ENCODE assay signal across 11 cellular contexts in genomic region chr19:3058821-3059314, GRCh38. TPM values are rescaled to one million over a fixed set of nuclear protein-coding genes. Genes with fewer than 3 reads are reported as not detected.
DNase-seq lines count a peak whose midpoint lies in the region; TF ChIP-seq lines count a peak whose summit lies in the region.
"Had no signal": no experiment of that assay in that cellular context is flagged by ENCODE, and none has a peak within 500 bp of the region (broad histone marks: within the 10 kb centered on the region; RNA-seq: fewer than 3 reads in every experiment).

No MANE protein-coding gene starts in this region.

- intact Hi-C loops in activated naive CD4-positive, alpha-beta T cell treated with anti-CD3 and anti-CD28 coated beads for 36 hours (cut with micrococcal nuclease): no loop called here

- H3K27me3 ChIP-seq in hepatocyte: no peaks in the 10 kb centered on the region
- H3K27me3 ChIP-seq in stomach smooth muscle (ENCODE audit: control insufficient read depth in 1 of 2, insufficient read depth in 2 of 2, low read length in 2 of 2): no peaks in the 10 kb centered on the region
- H3K27me3 ChIP-seq: SJSA1 had no signal

- TF ChIP-seq CTCF in VCaP (conservative IDR thresholded peaks at IDR 0.05) (no peak), hepatocyte (IDR thresholded peaks at IDR 0.05; ENCODE audit: poor library complexity) (no peak)

- no peaks in the 10 kb centered on the region for H3K9me3 Mint-ChIP-seq in activated naive CD4-positive, alpha-beta T cell treated with anti-CD3 and anti-CD28 coated beads, Interleukin-2, amount 50 U/mL, for 24 hours
- no peaks in the 10 kb centered on the region for H3K9me3 Mint-ChIP-seq in activated naive CD4-positive, alpha-beta T cell treated with anti-CD3 and anti-CD28 coated beads for 36 hours

- H3K9me3 ChIP-seq in hepatocyte (ENCODE audit: low read depth): no peaks in the 10 kb centered on the region
- H3K9me3 ChIP-seq in stomach smooth muscle (ENCODE audit: control insufficient read depth in 2 of 2, low read length in 2 of 2): no peaks in the 10 kb centered on the region
- H3K9me3 ChIP-seq: SJSA1 had no signal

- H3K4me2 ChIP-seq in hepatocyte: peak overlapping the region; percentile 29

- 90% methylated on average over 10 of the region's 10 CpGs for WGBS in hepatocyte (ENCODE audit: low lambda C conversion rate, missing lambda C conversion rate)

- H3K9ac ChIP-seq in stomach smooth muscle (ENCODE audit: low read length in 2 of 2): no peak overlapping the region

- H3K79me2 ChIP-seq in hepatocyte: peaks cover 48% of the 10 kb centered on the region

- H3K9me2 ChIP-seq in hepatocyte (replicated peaks; ENCODE audit: insufficient read depth): no peaks in the 10 kb centered on the region

- peak overlapping the region; percentile 62 for H3K27ac Mint-ChIP-seq in activated naive CD4-positive, alpha-beta T cell treated with anti-CD3 and anti-CD28 coated beads, Interleukin-2, amount 50 U/mL, for 24 hours
- no peak overlapping the region for H3K27ac Mint-ChIP-seq in activated naive CD4-positive, alpha-beta T cell treated with anti-CD3 and anti-CD28 coated beads for 36 hours

- peaks cover 32% of the 10 kb centered on the region for H4K20me1 ChIP-seq in hepatocyte (ENCODE audit: insufficient read depth, poor library complexity, severe bottlenecking)

- H3K27me3 Mint-ChIP-seq in activated naive CD4-positive, alpha-beta T cell treated with anti-CD3 and anti-CD28 coated beads, Interleukin-2, amount 50 U/mL, for 24 hours: no peaks in the 10 kb centered on the region
- H3K27me3 Mint-ChIP-seq in activated naive CD4-positive, alpha-beta T cell treated with anti-CD3 and anti-CD28 coated beads for 36 hours (ENCODE audit: low read depth): no peaks in the 10 kb centered on the region

- H3K4me3 ChIP-seq in hepatocyte: no peak overlapping the region
- H3K4me3 ChIP-seq in stomach smooth muscle (ENCODE audit: low read length in 2 of 2): no peak overlapping the region

- no peak for DNase-seq in activated naive CD4-positive, alpha-beta T cell treated with anti-CD3 and anti-CD28 coated beads for 36 hours
- DNase-seq in hepatocyte (ENCODE audit: low spot score): no peak
- DNase-seq in NCI-H774 (lab: John Stamatoyannopoulos, UW): no peak
- DNase-seq in NCI-H446 treated with DMSO at 0.1 percent for 48 hours (lab: John Stamatoyannopoulos, UW): no peak
- no peak for DNase-seq in iPS-NIHi11 (ENCODE audit: low spot score)
- DNase-seq: H7; stimulated activated CD4-positive, alpha-beta T cell treated with anti-CD3 and anti-CD28 coated beads, Interleukin-4, amount 100 ng/mL, for 4 hours had no signal

- H3K4me1 ChIP-seq in hepatocyte (ENCODE audit: insufficient read depth): peaks cover 55% of the 10 kb centered on the region
- H3K4me1 ChIP-seq in stomach smooth muscle (ENCODE audit: control insufficient read depth, insufficient read depth, low read length): peaks cover 50% of the 10 kb centered on the region

- H3K4me1 Mint-ChIP-seq in activated naive CD4-positive, alpha-beta T cell treated with anti-CD3 and anti-CD28 coated beads, Interleukin-2, amount 50 U/mL, for 24 hours: peaks cover 64% of the 10 kb centered on the region
- H3K4me1 Mint-ChIP-seq in activated naive CD4-positive, alpha-beta T cell treated with anti-CD3 and anti-CD28 coated beads for 36 hours (ENCODE audit: low read depth): peaks cover 55% of the 10 kb centered on the region

- H3K36me3 Mint-ChIP-seq in activated naive CD4-positive, alpha-beta T cell treated with anti-CD3 and anti-CD28 coated beads, Interleukin-2, amount 50 U/mL, for 24 hours: peaks cover 4% of the 10 kb centered on the region
- H3K36me3 Mint-ChIP-seq in activated naive CD4-positive, alpha-beta T cell treated with anti-CD3 and anti-CD28 coated beads for 36 hours (ENCODE audit: low read depth): peaks cover 35% of the 10 kb centered on the region

- H3K36me3 ChIP-seq in hepatocyte (replicated peaks; ENCODE audit: insufficient read depth, low read depth) (no peaks in the 10 kb centered on the region), stomach smooth muscle (ENCODE audit: control insufficient read depth in 2 of 2, insufficient read depth in 2 of 2, low read length in 2 of 2) (peaks cover 17 to 30% of the 10 kb centered on the region in 2 donors)

- no peak overlapping the region for H3K4me3 Mint-ChIP-seq in activated naive CD4-positive, alpha-beta T cell treated with anti-CD3 and anti-CD28 coated beads, Interleukin-2, amount 50 U/mL, for 24 hours
- H3K4me3 Mint-ChIP-seq in activated naive CD4-positive, alpha-beta T cell treated with anti-CD3 and anti-CD28 coated beads for 36 hours: no peak overlapping the region

- H2AFZ ChIP-seq in hepatocyte: no peak overlapping the region

- H3K27ac ChIP-seq in VCaP (peak overlapping the region; percentile 54; the same call in 1 of the 2 replicates), hepatocyte (peak overlapping the region; percentile 31), stomach smooth muscle (ENCODE audit: low read length) (peak overlapping the region; percentile 88)
- H3K27ac ChIP-seq: SJSA1 had no signal

- CTCF ChIA-PET in activated naive CD4-positive, alpha-beta T cell treated with anti-CD3 and anti-CD28 coated beads for 36 hours (lab: Charles Lee): no interaction called here

RNA-seq across cellular contexts. Expression of gene TLE5, which starts 3.4 kb away (rescaled TPM):
- 100 to 1,000 TPM; 326 to 354 TPM for total RNA-seq in activated naive CD4-positive, alpha-beta T cell treated with anti-CD3 and anti-CD28 coated beads for 36 hours
- 241 and 260 TPM in 2 replicates for total RNA-seq in hepatocyte
- 308 and 340 TPM in 2 replicates for polyA plus RNA-seq in hepatocyte

RNA-seq across cellular contexts. Expression of gene TLE2, which starts 29.8 kb away (rescaled TPM):
- 1 to 10 TPM; 6.5 to 7.2 TPM for total RNA-seq in activated naive CD4-positive, alpha-beta T cell treated with anti-CD3 and anti-CD28 coated beads for 36 hours
- 25.4 and 36.2 TPM in 2 replicates for total RNA-seq in hepatocyte
- 71.1 and 82.0 TPM in 2 replicates for polyA plus RNA-seq in hepatocyte

RNA-seq across cellular contexts. Expression of gene GNA11, which starts 35.3 kb away (rescaled TPM):
- total RNA-seq in activated naive CD4-positive, alpha-beta T cell treated with anti-CD3 and anti-CD28 coated beads for 36 hours: 10 to 100 TPM; 10.9 to 11.2 TPM
- total RNA-seq in hepatocyte: 53.8 and 60.2 TPM in 2 replicates
- polyA plus RNA-seq in hepatocyte: 100 and 115 TPM in 2 replicates

Comparison
In these comparisons a context has a peak if more than half of its experiments do, and no peak if none do; other contexts are left out.
1. H3K27ac ChIP-seq: peak in every context shown above with its lines; median percentile 88 in stomach smooth muscle; 54 in VCaP; 31 in hepatocyte.